In genomic region chr3:149716984-149717383, GRCh38 we compare ENCODE assay signal across 1 cellular context.
TF ChIP-seq lines count a peak whose summit lies in the region.

No MANE protein-coding gene starts in this region.

TF ChIP-seq in A549, 52 proteins besides CTCF, POLR2A, EP300 and RAD21 (continued from another document):
- TF ChIP-seq REST (IDR thresholded peaks at IDR 0.05) (no peak), JUN (IDR thresholded peaks at IDR 0.05) (no peak), TP53 (CRISPR knock-in tag; IDR thresholded peaks at IDR 0.05) (no peak)
